ENCODE assay signal across 14 cellular contexts in genomic region chr12:21710944-21711343, GRCh38. TPM values are rescaled to one million over a fixed set of nuclear protein-coding genes. Genes with fewer than 3 reads are reported as not detected.
A peak's percentile ranks its signal among the peaks of the same experiment; 100 is the strongest.
DNase-seq lines count a peak whose midpoint lies in the region; ATAC-seq, FAIRE-seq and TF ChIP-seq lines count a peak whose summit lies in the region.
"Had no signal": no experiment of that assay in that cellular context is flagged by ENCODE, and none has a peak within 500 bp of the region (broad histone marks: within the 10 kb centered on the region; RNA-seq: fewer than 3 reads in every experiment).

No MANE protein-coding gene starts in this region.

- H3K4me3 Mint-ChIP-seq in activated T-helper 1 cell treated with anti-CD3 and anti-CD28 coated beads, Interleukin-12 subunit alpha, Interleukin-12 subunit beta, Interleukin-2, Interleukin-4 antibody, amounts not matched to agents 30 ng/mL and 10 ng/mL and 1 ng/mL, durations not matched to agents 14 hours and 24 hours and 36 hours, result no peak overlapping the region

- H3K27me3 Mint-ChIP-seq in activated T-helper 1 cell treated with anti-CD3 and anti-CD28 coated beads, Interleukin-12 subunit alpha, Interleukin-12 subunit beta, Interleukin-2, Interleukin-4 antibody, amounts not matched to agents 30 ng/mL and 10 ng/mL and 1 ng/mL, durations not matched to agents 14 hours and 24 hours and 36 hours (ENCODE audit: insufficient read depth), result peaks cover 12% of the 10 kb centered on the region

- DNase-seq in GM03348 (ENCODE audit: low spot score) (peak; percentile 15), NCI-H226 (peak; percentile 4), left colon (no peak), D721Med (ENCODE audit: insufficient read length, low spot score) (no peak), UCSD-AML1 (lab: John Stamatoyannopoulos, UW; ENCODE audit: unreplicated experiment) (no peak)
- no peak for DNase-seq in activated T-helper 1 cell treated with anti-CD3 and anti-CD28 coated beads, Interleukin-12 subunit alpha, Interleukin-12 subunit beta, Interleukin-2, Interleukin-4 antibody, amounts not matched to agents 30 ng/mL and 10 ng/mL and 1 ng/mL, durations not matched to agents 14 hours and 24 hours and 36 hours (ENCODE audit: low spot score)
- DNase-seq: activated CD4-positive, alpha-beta T cell treated with anti-CD3 and anti-CD28 coated beads for 48 hours; amniotic stem cell; IMR-90; NCI-H1105; NCI-H2227 treated with DMSO at 0.1 percent for 48 hours had no signal

- FAIRE-seq in D721Med (lab: Jason Lieb, UNC), result no peak
- FAIRE-seq: urothelium cell line had no signal

- intact Hi-C loops in left colon (cut with DNase I, micrococcal nuclease), result no loop called here
- intact Hi-C loops in activated T-helper 1 cell treated with anti-CD3 and anti-CD28 coated beads, Interleukin-12 subunit alpha, Interleukin-12 subunit beta, Interleukin-2, Interleukin-4 antibody, amounts not matched to agents 30 ng/mL and 10 ng/mL and 1 ng/mL, durations not matched to agents 14 hours and 24 hours and 36 hours (cut with micrococcal nuclease), result no loop called here

- ATAC-seq in GM19463 (IDR thresholded peaks at IDR 0.05; ENCODE audit: unreplicated experiment) (peak; percentile 48), left colon (peak; percentile 86), HG02571 (IDR thresholded peaks at IDR 0.05; ENCODE audit: unreplicated experiment) (no peak)

- peaks cover 5% of the 10 kb centered on the region for H3K4me1 Mint-ChIP-seq in activated T-helper 1 cell treated with anti-CD3 and anti-CD28 coated beads, Interleukin-12 subunit alpha, Interleukin-12 subunit beta, Interleukin-2, Interleukin-4 antibody, amounts not matched to agents 30 ng/mL and 10 ng/mL and 1 ng/mL, durations not matched to agents 14 hours and 24 hours and 36 hours (ENCODE audit: low read depth)

- H3K9me3 Mint-ChIP-seq in activated T-helper 1 cell treated with anti-CD3 and anti-CD28 coated beads, Interleukin-12 subunit alpha, Interleukin-12 subunit beta, Interleukin-2, Interleukin-4 antibody, amounts not matched to agents 30 ng/mL and 10 ng/mL and 1 ng/mL, durations not matched to agents 14 hours and 24 hours and 36 hours, result no peaks in the 10 kb centered on the region

- TF ChIP-seq CTCF in D721Med (IDR thresholded peaks at IDR 0.05; ENCODE audit: insufficient read depth, missing control alignments), result no peak

- H3K27ac Mint-ChIP-seq in activated T-helper 1 cell treated with anti-CD3 and anti-CD28 coated beads, Interleukin-12 subunit alpha, Interleukin-12 subunit beta, Interleukin-2, Interleukin-4 antibody, amounts not matched to agents 30 ng/mL and 10 ng/mL and 1 ng/mL, durations not matched to agents 14 hours and 24 hours and 36 hours, result no peak overlapping the region

- no peaks in the 10 kb centered on the region for H3K36me3 Mint-ChIP-seq in activated T-helper 1 cell treated with anti-CD3 and anti-CD28 coated beads, Interleukin-12 subunit alpha, Interleukin-12 subunit beta, Interleukin-2, Interleukin-4 antibody, amounts not matched to agents 30 ng/mL and 10 ng/mL and 1 ng/mL, durations not matched to agents 14 hours and 24 hours and 36 hours (ENCODE audit: low read depth)

RNA-seq across cellular contexts. Expression of gene LDHB, which starts 53.3 kb away (rescaled TPM):
- 100 to 1,000 TPM; 209 to 214 TPM for total RNA-seq in left colon
- total RNA-seq in activated T-helper 1 cell treated with anti-CD3 and anti-CD28 coated beads, Interleukin-12 subunit alpha, Interleukin-12 subunit beta, Interleukin-2, Interleukin-4 antibody, amounts not matched to agents 30 ng/mL and 10 ng/mL and 1 ng/mL, durations not matched to agents 14 hours and 24 hours and 36 hours, result 1,359 and 1,451 TPM in 2 replicates

Comparison
In these comparisons a context has a peak if more than half of its experiments do, and no peak if none do; other contexts are left out.
1. DNase-seq: peak in GM03348 (single experiment) and NCI-H226 (single experiment); none in left colon (0 of 2), activated T-helper 1 cell treated with anti-CD3 and anti-CD28 coated beads, Interleukin-12 subunit alpha, Interleukin-12 subunit beta, Interleukin-2, Interleukin-4 antibody, amounts not matched to agents 30 ng/mL and 10 ng/mL and 1 ng/mL, durations not matched to agents 14 hours and 24 hours and 36 hours (single experiment), D721Med (single experiment) and UCSD-AML1 (single experiment).